In genomic region chr18:58700209-58700608, GRCh38 we compare ENCODE assay signal across 3 cellular contexts.
TF ChIP-seq lines count a peak whose summit lies in the region.

No MANE protein-coding gene starts in this region.

TF ChIP-seq in HepG2, 621 proteins besides CTCF, POLR2A, EP300 and RAD21:
- no peak for TF ChIP-seq KIAA2018 (CRISPR knock-in tag; IDR thresholded peaks at IDR 0.05; ENCODE audit: borderline replicate concordance)
- TF ChIP-seq SETDB1 (CRISPR knock-in tag; IDR thresholded peaks at IDR 0.05; ENCODE audit: borderline replicate concordance): no peak
- no peak for TF ChIP-seq ZNF383 (CRISPR knock-in tag; IDR thresholded peaks at IDR 0.05; ENCODE audit: borderline replicate concordance)
- TF ChIP-seq THYN1 (CRISPR knock-in tag; IDR thresholded peaks at IDR 0.05; ENCODE audit: borderline replicate concordance, low read depth): no peak
- peak; percentile 88 for TF ChIP-seq NFE2L2 (IDR thresholded peaks at IDR 0.05; ENCODE audit: low read length)
- TF ChIP-seq MAFK (conservative IDR thresholded peaks at IDR 0.05 in 1 of 2, IDR thresholded peaks at IDR 0.05 in 1 of 2; ENCODE audit: low read length in 2 of 2): peak; percentile 28 to 63; a peak in 2 of 4 replicates
- no peak for TF ChIP-seq KMT2B (CRISPR knock-in tag; IDR thresholded peaks at IDR 0.05)
- peak; percentile 48; the same call in 1 of the 2 replicates for TF ChIP-seq MAFF (IDR thresholded peaks at IDR 0.05; ENCODE audit: low read depth, low read length)

TF ChIP-seq in HCT116, 20 proteins besides CTCF, POLR2A, EP300 and RAD21:
- TF ChIP-seq CBX3 (IDR thresholded peaks at IDR 0.05; ENCODE audit: low read depth) (no peak), SRF (IDR thresholded peaks at IDR 0.05; ENCODE audit: low read depth) (no peak), ELF1 (IDR thresholded peaks at IDR 0.05; ENCODE audit: borderline replicate concordance, low read depth) (no peak), POLR2AphosphoS5 (IDR thresholded peaks at IDR 0.05; ENCODE audit: low read depth, low read length) (no peak), ATF3 (IDR thresholded peaks at IDR 0.05) (no peak), EGR1 (IDR thresholded peaks at IDR 0.05; ENCODE audit: low read depth) (no peak), TCF7L2 (IDR thresholded peaks at IDR 0.05; ENCODE audit: borderline replicate concordance, extremely low read depth, insufficient read depth, insufficient read length) (no peak), YY1 (IDR thresholded peaks at IDR 0.05; ENCODE audit: extremely low read depth, insufficient replicate concordance, low read depth, low read length) (no peak), ZFX (IDR thresholded peaks at IDR 0.05) (no peak), ZBTB33 (IDR thresholded peaks at IDR 0.05; ENCODE audit: extremely low read depth, insufficient replicate concordance, low read length) (no peak), ZNF274 (IDR thresholded peaks at IDR 0.05; ENCODE audit: low read depth, low read length) (no peak), EZH2 (IDR thresholded peaks at IDR 0.05) (no peak), SIN3A (IDR thresholded peaks at IDR 0.05; ENCODE audit: low read depth) (no peak), JUND (IDR thresholded peaks at IDR 0.05) (no peak), SP1 (IDR thresholded peaks at IDR 0.05; ENCODE audit: low read depth) (no peak), MAX (IDR thresholded peaks at IDR 0.05) (no peak), REST (IDR thresholded peaks at IDR 0.05; ENCODE audit: low read depth) (no peak), FOSL1 (IDR thresholded peaks at IDR 0.05; ENCODE audit: low read depth) (no peak)

TF ChIP-seq in K562, 482 proteins besides CTCF, POLR2A, EP300 and RAD21:
- TF ChIP-seq MAFG (tag; conservative IDR thresholded peaks at IDR 0.05) (peak; percentile 41; the same call in 1 of the 2 replicates), NFE2L1 (tag; IDR thresholded peaks at IDR 0.05; ENCODE audit: borderline replicate concordance, low read depth) (peak; percentile 17; the same call in 1 of the 2 replicates), RBM25 (IDR thresholded peaks at IDR 0.05; ENCODE audit: low read depth, low read length, severe bottlenecking) (no peak)
